15 cellular contexts compared by ENCODE assay signal in genomic region chr2:235868224-235868623, GRCh38.
"Had no signal": no experiment of that assay in that cellular context is flagged by ENCODE, and none has a peak within 500 bp of the region (broad histone marks: within the 10 kb centered on the region; RNA-seq: fewer than 3 reads in every experiment).

No MANE protein-coding gene starts in this region.

- ATAC-seq: activated CD8-positive, alpha-beta memory T cell treated with anti-CD3 and anti-CD28 coated beads, Interleukin-2, amount 10 ng/mL, durations not matched to agents 7 days and 5 days; activated T-cell treated with anti-CD3 and anti-CD28 coated beads, Interleukin-2, amount 50 U/mL, for 72 hours; gastroesophageal sphincter; stimulated activated naive CD8-positive, alpha-beta T cell treated with anti-CD3 and anti-CD28 coated beads, Interleukin-15, amount 100 ng/mL, for 72 hours had no signal

- H3K36me3 Mint-ChIP-seq: activated CD8-positive, alpha-beta memory T cell treated with anti-CD3 and anti-CD28 coated beads, Interleukin-2, amount 10 ng/mL, durations not matched to agents 7 days and 5 days; activated naive CD8-positive, alpha-beta T cell treated with anti-CD3 and anti-CD28 coated beads, Interleukin-2, amount 10 ng/mL, durations not matched to agents 7 days and 5 days had no signal

- DNase-seq: activated CD4-positive, alpha-beta T cell treated with anti-CD3 and anti-CD28 coated beads for 1 hour; activated CD4-positive, alpha-beta T cell treated with anti-CD3 and anti-CD28 coated beads, Interleukin-2, amount 50 U/mL, for 48 hours; activated CD8-positive, alpha-beta memory T cell treated with anti-CD3 and anti-CD28 coated beads, Interleukin-2, amount 10 ng/mL, durations not matched to agents 7 days and 5 days; activated naive CD8-positive, alpha-beta T cell treated with anti-CD3 and anti-CD28 coated beads, Interleukin-2, amount 10 ng/mL, durations not matched to agents 7 days and 5 days; activated T-cell treated with anti-CD3 and anti-CD28 coated beads, Interleukin-2, amount 50 U/mL, for 72 hours; colonic mucosa; effector CD4-positive, alpha-beta T cell; hippocampal formation; kidney glomerular epithelial cell; naive B cell; stimulated activated CD4-positive, alpha-beta T cell treated with anti-CD3 and anti-CD28 coated beads, Interleukin-4, amount 100 ng/mL, for 24 hours; stimulated activated naive CD8-positive, alpha-beta T cell treated with anti-CD3 and anti-CD28 coated beads, Interleukin-15, amount 100 ng/mL, for 72 hours had no signal

- H3K9me3 Mint-ChIP-seq: activated naive CD8-positive, alpha-beta T cell treated with anti-CD3 and anti-CD28 coated beads, Interleukin-2, amount 10 ng/mL, durations not matched to agents 7 days and 5 days had no signal

- H3K4me3 ChIP-seq: ascending aorta, colonic mucosa, gastroesophageal sphincter had no signal

- H3K4me3 Mint-ChIP-seq: activated CD8-positive, alpha-beta memory T cell treated with anti-CD3 and anti-CD28 coated beads, Interleukin-2, amount 10 ng/mL, durations not matched to agents 7 days and 5 days; activated naive CD8-positive, alpha-beta T cell treated with anti-CD3 and anti-CD28 coated beads, Interleukin-2, amount 10 ng/mL, durations not matched to agents 7 days and 5 days; activated T-cell treated with anti-CD3 and anti-CD28 coated beads, Interleukin-2, amount 50 U/mL, for 72 hours; naive B cell; stimulated activated naive CD8-positive, alpha-beta T cell treated with anti-CD3 and anti-CD28 coated beads, Interleukin-15, amount 100 ng/mL, for 72 hours had no signal

- H3K4me1 Mint-ChIP-seq: activated CD8-positive, alpha-beta memory T cell treated with anti-CD3 and anti-CD28 coated beads, Interleukin-2, amount 10 ng/mL, durations not matched to agents 7 days and 5 days; activated naive CD8-positive, alpha-beta T cell treated with anti-CD3 and anti-CD28 coated beads, Interleukin-2, amount 10 ng/mL, durations not matched to agents 7 days and 5 days; naive B cell; stimulated activated naive CD8-positive, alpha-beta T cell treated with anti-CD3 and anti-CD28 coated beads, Interleukin-15, amount 100 ng/mL, for 72 hours had no signal

- H3K36me3 ChIP-seq: ascending aorta, colonic mucosa, gastroesophageal sphincter, neutrophil had no signal

- H3K27me3 ChIP-seq: ascending aorta, colonic mucosa, gastroesophageal sphincter had no signal

- H3K27ac Mint-ChIP-seq: activated CD8-positive, alpha-beta memory T cell treated with anti-CD3 and anti-CD28 coated beads, Interleukin-2, amount 10 ng/mL, durations not matched to agents 7 days and 5 days; activated naive CD8-positive, alpha-beta T cell treated with anti-CD3 and anti-CD28 coated beads, Interleukin-2, amount 10 ng/mL, durations not matched to agents 7 days and 5 days; activated T-cell treated with anti-CD3 and anti-CD28 coated beads, Interleukin-2, amount 50 U/mL, for 72 hours; naive B cell; stimulated activated naive CD8-positive, alpha-beta T cell treated with anti-CD3 and anti-CD28 coated beads, Interleukin-15, amount 100 ng/mL, for 72 hours had no signal

- H3K4me1 ChIP-seq: ascending aorta, colonic mucosa had no signal

- H3K9me3 ChIP-seq: colonic mucosa, neutrophil had no signal

- H3K27ac ChIP-seq: ascending aorta, colonic mucosa, gastroesophageal sphincter, neutrophil had no signal
